31 cellular contexts compared by ENCODE assay signal in genomic region chr6:14771026-14771425, GRCh38.
"Had no signal": no experiment of that assay in that cellular context is flagged by ENCODE, and none has a peak within 500 bp of the region (broad histone marks: within the 10 kb centered on the region; RNA-seq: fewer than 3 reads in every experiment).

No MANE protein-coding gene starts in this region.

- H3K27ac ChIP-seq: foreskin keratinocyte, heart left ventricle, left lung, neural progenitor cell, suprapubic skin, tibial artery had no signal

- H3K4me1 ChIP-seq: left lung, tibial artery had no signal

- H3K27me3 Mint-ChIP-seq: activated CD4-positive, alpha-beta T cell treated with anti-CD3 and anti-CD28 coated beads for 36 hours; activated naive CD8-positive, alpha-beta T cell; brain; naive thymus-derived CD4-positive, alpha-beta T cell had no signal

- H3K36me3 ChIP-seq: heart left ventricle, left lung, neural progenitor cell, suprapubic skin, tibial artery had no signal

- H3K4me3 ChIP-seq: heart left ventricle, left lung, lung, neural progenitor cell, suprapubic skin, tibial artery had no signal

- H3K4me3 Mint-ChIP-seq: activated CD4-positive, alpha-beta T cell treated with anti-CD3 and anti-CD28 coated beads for 36 hours; activated CD8-positive, alpha-beta memory T cell treated with anti-CD3 and anti-CD28 coated beads, Interleukin-2, amount 10 ng/mL, durations not matched to agents 7 days and 5 days; activated CD8-positive, alpha-beta T cell treated with anti-CD3 and anti-CD28 coated beads, Interleukin-2, amount 10 ng/mL, durations not matched to agents 7 days and 5 days; activated naive CD8-positive, alpha-beta T cell; activated T-cell treated with anti-CD3 and anti-CD28 coated beads, Interleukin-2, amount 50 U/mL, for 72 hours; brain; immature natural killer cell; naive thymus-derived CD4-positive, alpha-beta T cell; neural progenitor cell; T-helper 2 cell treated with Interferon-gamma antibody and Interleukin-4, amounts not matched to agents 5 μg/mL and 100 μg/mL, for 36 hours had no signal

- H3K9ac ChIP-seq: neural progenitor cell had no signal

- H3K27ac Mint-ChIP-seq: activated CD8-positive, alpha-beta memory T cell treated with anti-CD3 and anti-CD28 coated beads, Interleukin-2, amount 10 ng/mL, durations not matched to agents 7 days and 5 days; activated CD8-positive, alpha-beta T cell treated with anti-CD3 and anti-CD28 coated beads, Interleukin-2, amount 10 ng/mL, durations not matched to agents 7 days and 5 days; activated naive CD8-positive, alpha-beta T cell; activated T-cell treated with anti-CD3 and anti-CD28 coated beads, Interleukin-2, amount 50 U/mL, for 72 hours; brain; immature natural killer cell; T-helper 2 cell treated with Interferon-gamma antibody and Interleukin-4, amounts not matched to agents 5 μg/mL and 100 μg/mL, for 36 hours had no signal

- DNase-seq: activated CD4-positive, alpha-beta T cell treated with anti-CD3 and anti-CD28 coated beads for 36 hours; activated CD4-positive, CD25-positive, alpha-beta regulatory T cell; activated CD8-positive, alpha-beta memory T cell treated with anti-CD3 and anti-CD28 coated beads, Interleukin-2, amount 10 ng/mL, durations not matched to agents 7 days and 5 days; activated CD8-positive, alpha-beta T cell treated with anti-CD3 and anti-CD28 coated beads, Interleukin-2, amount 10 ng/mL, durations not matched to agents 7 days and 5 days; activated effector memory CD4-positive, alpha-beta T cell treated with Interleukin-2 at 50 U/mL for 16 hours; activated naive CD4-positive, alpha-beta T cell treated with Interleukin-2 at 50 U/mL for 16 hours; activated T-cell treated with anti-CD3 and anti-CD28 coated beads for 4 hours; activated T-cell treated with anti-CD3 and anti-CD28 coated beads, Interleukin-2, amount 50 U/mL, for 72 hours; aorta; effector CD4-positive, alpha-beta T cell; erythroblast; foreskin keratinocyte; hypothalamus; immature natural killer cell; kidney; left lung; midbrain; naive thymus-derived CD4-positive, alpha-beta T cell; occipital lobe; right cardiac atrium; stimulated activated CD4-positive, alpha-beta T cell treated with anti-CD3 and anti-CD28 coated beads, Interleukin-15, amount 100 ng/mL, for 24 hours; stimulated activated naive CD4-positive, alpha-beta T cell; T-helper 1 cell; tibial artery had no signal

- H3K4me2 ChIP-seq: neural progenitor cell had no signal

- H3K27me3 ChIP-seq: foreskin keratinocyte, heart left ventricle, left lung, neural progenitor cell, suprapubic skin had no signal

- H3K4me1 Mint-ChIP-seq: activated CD8-positive, alpha-beta memory T cell treated with anti-CD3 and anti-CD28 coated beads, Interleukin-2, amount 10 ng/mL, durations not matched to agents 7 days and 5 days; immature natural killer cell; naive thymus-derived CD4-positive, alpha-beta T cell had no signal

- H2AFZ ChIP-seq: neural progenitor cell had no signal

- ATAC-seq: activated CD4-positive, alpha-beta T cell treated with anti-CD3 and anti-CD28 coated beads for 36 hours; activated CD8-positive, alpha-beta memory T cell treated with anti-CD3 and anti-CD28 coated beads, Interleukin-2, amount 10 ng/mL, durations not matched to agents 7 days and 5 days; activated CD8-positive, alpha-beta T cell treated with anti-CD3 and anti-CD28 coated beads, Interleukin-2, amount 10 ng/mL, durations not matched to agents 7 days and 5 days; activated T-cell treated with anti-CD3 and anti-CD28 coated beads, Interleukin-2, amount 50 U/mL, for 72 hours; foreskin keratinocyte; left lung; naive thymus-derived CD4-positive, alpha-beta T cell had no signal

- H3K9me3 Mint-ChIP-seq: activated T-cell treated with anti-CD3 and anti-CD28 coated beads, Interleukin-2, amount 50 U/mL, for 72 hours; immature natural killer cell; T-helper 2 cell treated with Interferon-gamma antibody and Interleukin-4, amounts not matched to agents 5 μg/mL and 100 μg/mL, for 36 hours had no signal

- H3K36me3 Mint-ChIP-seq: activated CD8-positive, alpha-beta memory T cell treated with anti-CD3 and anti-CD28 coated beads, Interleukin-2, amount 10 ng/mL, durations not matched to agents 7 days and 5 days; activated naive CD8-positive, alpha-beta T cell; brain; immature natural killer cell; naive thymus-derived CD4-positive, alpha-beta T cell had no signal

- H3K9me3 ChIP-seq: left lung, suprapubic skin, tibial artery had no signal
